In genomic region chr19:30225615-30226463, GRCh38 we compare ENCODE assay signal across 7 cellular contexts.
DNase-seq lines count a peak whose midpoint lies in the region; ATAC-seq lines count a peak whose summit lies in the region.

No MANE protein-coding gene starts in this region.

- no peak overlapping the region for H3K27ac Mint-ChIP-seq in T-helper 2 cell treated with Interferon-gamma antibody and Interleukin-4, amounts not matched to agents 5 μg/mL and 100 μg/mL, for 36 hours
- H3K27ac Mint-ChIP-seq in stimulated activated memory B cell treated with anti-CD40 and anti-IgM and Interleukin-4, amounts not matched to agents 10 μg/mL and 1 μg/mL and 100 μg/mL, for 72 hours: peak overlapping the region; percentile 52

- DNase-seq in H7 (peak; percentile 80), NCI-H1092 treated with DMSO at 0.1 percent for 48 hours (lab: John Stamatoyannopoulos, UW) (no peak)
- no peak for DNase-seq in T-helper 2 cell treated with Interferon-gamma antibody and Interleukin-4, amounts not matched to agents 5 μg/mL and 100 μg/mL, for 36 hours (ENCODE audit: low spot score)

- H3K9me3 Mint-ChIP-seq in T-helper 2 cell treated with Interferon-gamma antibody and Interleukin-4, amounts not matched to agents 5 μg/mL and 100 μg/mL, for 36 hours: no peaks in the 10 kb centered on the region
- H3K9me3 Mint-ChIP-seq in stimulated activated memory B cell treated with anti-CD40 and anti-IgM and Interleukin-4, amounts not matched to agents 10 μg/mL and 1 μg/mL and 100 μg/mL, for 72 hours: peaks cover 4% of the 10 kb centered on the region

- peaks cover 73% of the 10 kb centered on the region for H3K27me3 Mint-ChIP-seq in T-helper 2 cell treated with Interferon-gamma antibody and Interleukin-4, amounts not matched to agents 5 μg/mL and 100 μg/mL, for 36 hours (ENCODE audit: low read depth)
- H3K27me3 Mint-ChIP-seq in stimulated activated memory B cell treated with anti-CD40 and anti-IgM and Interleukin-4, amounts not matched to agents 10 μg/mL and 1 μg/mL and 100 μg/mL, for 72 hours: peaks cover 73% of the 10 kb centered on the region

- peaks cover 81% of the 10 kb centered on the region for H3K27me3 ChIP-seq in H7 (ENCODE audit: control insufficient read depth, insufficient read depth, low read length)

- H3K36me3 Mint-ChIP-seq in T-helper 2 cell treated with Interferon-gamma antibody and Interleukin-4, amounts not matched to agents 5 μg/mL and 100 μg/mL, for 36 hours (ENCODE audit: low read depth): peaks cover 5% of the 10 kb centered on the region
- peaks cover 7% of the 10 kb centered on the region for H3K36me3 Mint-ChIP-seq in stimulated activated memory B cell treated with anti-CD40 and anti-IgM and Interleukin-4, amounts not matched to agents 10 μg/mL and 1 μg/mL and 100 μg/mL, for 72 hours

- H3K4me1 Mint-ChIP-seq in T-helper 2 cell treated with Interferon-gamma antibody and Interleukin-4, amounts not matched to agents 5 μg/mL and 100 μg/mL, for 36 hours (ENCODE audit: low read depth): peaks cover 18% of the 10 kb centered on the region
- H3K4me1 Mint-ChIP-seq in stimulated activated memory B cell treated with anti-CD40 and anti-IgM and Interleukin-4, amounts not matched to agents 10 μg/mL and 1 μg/mL and 100 μg/mL, for 72 hours: peaks cover 21% of the 10 kb centered on the region

- ATAC-seq in stimulated activated memory B cell treated with anti-CD40 and anti-IgM and Interleukin-4, amounts not matched to agents 10 μg/mL and 1 μg/mL and 100 μg/mL, for 72 hours: no peak
- ATAC-seq in HG03565 (IDR thresholded peaks at IDR 0.05; ENCODE audit: unreplicated experiment) (no peak), GM19397 (IDR thresholded peaks at IDR 0.05; ENCODE audit: unreplicated experiment) (no peak)

- H3K36me3 ChIP-seq in H7 (replicated peaks; ENCODE audit: control insufficient read depth, insufficient read depth, low read length): no peaks in the 10 kb centered on the region

- peak overlapping the region; percentile 80 for H3K4me3 Mint-ChIP-seq in T-helper 2 cell treated with Interferon-gamma antibody and Interleukin-4, amounts not matched to agents 5 μg/mL and 100 μg/mL, for 36 hours
- peak overlapping the region; percentile 54 for H3K4me3 Mint-ChIP-seq in stimulated activated memory B cell treated with anti-CD40 and anti-IgM and Interleukin-4, amounts not matched to agents 10 μg/mL and 1 μg/mL and 100 μg/mL, for 72 hours

- H3K4me3 ChIP-seq in H7 (ENCODE audit: insufficient read depth, low read depth, low read length): peak overlapping the region; percentile 40
- H3K4me3 ChIP-seq in iPS-11a (ENCODE audit: low read depth, low read length): peak overlapping the region; percentile 13
